In genomic region chr12:50024804-50025186, GRCh38 we compare ENCODE assay signal across 8 cellular contexts. TPM values are rescaled to one million over a fixed set of nuclear protein-coding genes. Genes with fewer than 3 reads are reported as not detected.
A peak's percentile ranks its signal among the peaks of the same experiment; 100 is the strongest.
DNase-seq lines count a peak whose midpoint lies in the region; ATAC-seq and TF ChIP-seq lines count a peak whose summit lies in the region.

No MANE protein-coding gene starts in this region.

- peak overlapping the region; percentile 99 to 100 for H3K4me3 Mint-ChIP-seq in CD14-positive monocyte
- H3K4me3 Mint-ChIP-seq in chondrocyte (ENCODE audit: unreplicated experiment) = peak overlapping the region; percentile 100

- H3K27ac Mint-ChIP-seq in CD14-positive monocyte = peak overlapping the region; percentile 94 to 98 (median 95)
- peak overlapping the region; percentile 99 for H3K27ac Mint-ChIP-seq in chondrocyte (ENCODE audit: unreplicated experiment)

- H3K27ac ChIP-seq in muscle layer of colon (ENCODE audit: low read depth, low read length) = peak overlapping the region; percentile 64

- peaks cover 26% of the 10 kb centered on the region for H3K4me1 Mint-ChIP-seq in CD14-positive monocyte
- peaks cover 37% of the 10 kb centered on the region for H3K4me1 Mint-ChIP-seq in chondrocyte (ENCODE audit: low read depth)

- no peaks in the 10 kb centered on the region for H3K9me3 Mint-ChIP-seq in CD14-positive monocyte
- no peaks in the 10 kb centered on the region for H3K9me3 Mint-ChIP-seq in chondrocyte (ENCODE audit: low read depth)

- H3K9me3 ChIP-seq in muscle layer of colon (ENCODE audit: low read length) = no peaks in the 10 kb centered on the region

- H3K4me1 ChIP-seq in muscle layer of colon (ENCODE audit: insufficient read depth, low read length) = peaks cover 17% of the 10 kb centered on the region

- H3K27me3 Mint-ChIP-seq in CD14-positive monocyte (ENCODE audit: low read depth in 3 of 3) (no peaks in the 10 kb centered on the region), chondrocyte (ENCODE audit: low read depth) (no peaks in the 10 kb centered on the region)

- intact Hi-C loops in CD14-positive monocyte (cut with micrococcal nuclease) = no loop called here

- TF ChIP-seq CTCF in CD14-positive monocyte (IDR thresholded peaks at IDR 0.05) (no peak), chondrocyte (IDR thresholded peaks at IDR 0.05) (no peak)

- H3K4me3 ChIP-seq in muscle layer of colon (ENCODE audit: low read depth in 1 of 2, low read length in 2 of 2) = peak overlapping the region; percentile 61 to 62

- H3K36me3 ChIP-seq in muscle layer of colon (ENCODE audit: insufficient read depth, low read length) = no peaks in the 10 kb centered on the region

- DNase-seq in CD14-positive monocyte (ENCODE audit: low spot score) (no peak), M059J (ENCODE audit: low read depth) (peak; percentile 34), chondrocyte (ENCODE audit: low spot score) (no peak), T-helper 9 cell (no peak), NCI-H1930 (lab: John Stamatoyannopoulos, UW) (no peak), hypothalamus (lab: John Stamatoyannopoulos, UW) (no peak)

- peaks cover 15 to 26% of the 10 kb centered on the region in 2 donors for H3K36me3 Mint-ChIP-seq in CD14-positive monocyte
- no peaks in the 10 kb centered on the region for H3K36me3 Mint-ChIP-seq in chondrocyte (ENCODE audit: low read depth)

- peak; percentile 18 for ATAC-seq in GM21390 (IDR thresholded peaks at IDR 0.05; ENCODE audit: unreplicated experiment)

- no peaks in the 10 kb centered on the region for H3K27me3 ChIP-seq in muscle layer of colon (ENCODE audit: control insufficient read depth in 1 of 2, insufficient read depth in 2 of 2, low read length in 2 of 2)

- peak overlapping the region; percentile 30 for H3K9ac ChIP-seq in muscle layer of colon (ENCODE audit: low read length)

RNA-seq across cellular contexts. Expression of gene RACGAP1, which starts 0.5 kb away (rescaled TPM):
- 1 to 10 TPM; 3.1 to 3.6 TPM for polyA plus RNA-seq in CD14-positive monocyte
- 113 and 137 TPM in 2 replicates for total RNA-seq in M059J (2014; rRNA removed; shearing (Covaris generic))
- 25.7 to 31.0 TPM (median 28.4 TPM) in 3 replicates for total RNA-seq in chondrocyte

RNA-seq across cellular contexts. Expression of gene ASIC1, which starts 32.6 kb away (rescaled TPM):
- polyA plus RNA-seq in CD14-positive monocyte = not detected
- total RNA-seq in M059J (2014; rRNA removed; shearing (Covaris generic)) = 0.69 and 4.2 TPM in 2 replicates
- 2.5 to 4.4 TPM (median 3.9 TPM) in 3 replicates for total RNA-seq in chondrocyte

RNA-seq across cellular contexts. Expression of gene AQP6, which starts 52.0 kb away (rescaled TPM):
- polyA plus RNA-seq in CD14-positive monocyte = not detected
- total RNA-seq in M059J (2014; rRNA removed; shearing (Covaris generic)) = not detected in 2 replicates
- total RNA-seq in chondrocyte = not detected in 3 replicates
